Comparison of ENCODE assay signal across 18 cellular contexts in genomic region chr11:112593440-112593839, GRCh38.
DNase-seq lines count a peak whose midpoint lies in the region; ATAC-seq, FAIRE-seq and TF ChIP-seq lines count a peak whose summit lies in the region.
"Had no signal": no experiment of that assay in that cellular context is flagged by ENCODE, and none has a peak within 500 bp of the region (broad histone marks: within the 10 kb centered on the region; RNA-seq: fewer than 3 reads in every experiment).

No MANE protein-coding gene starts in this region.

- no peaks in the 10 kb centered on the region for H3K9me3 Mint-ChIP-seq in immature natural killer cell
- H3K9me3 Mint-ChIP-seq: CD4-positive, alpha-beta T cell; HFFc6 had no signal

- H3K4me1 ChIP-seq in pancreas, result no peaks in the 10 kb centered on the region

- TF ChIP-seq CTCF in pancreas (IDR thresholded peaks at IDR 0.05), result no peak

- H3K27ac ChIP-seq in pancreas, result no peak overlapping the region

- peaks cover 0 to 1% of the 10 kb centered on the region in 2 donors for H3K4me1 Mint-ChIP-seq in immature natural killer cell
- H3K4me1 Mint-ChIP-seq: B cell had no signal

- H3K27me3 Mint-ChIP-seq in immature natural killer cell (ENCODE audit: low read depth in 3 of 3), result peaks cover 0 to 8% (median 3%) of the 10 kb centered on the region in 3 donors
- H3K27me3 Mint-ChIP-seq: CD4-positive, alpha-beta T cell had no signal

- H3K4me3 Mint-ChIP-seq in immature natural killer cell, result no peak overlapping the region
- H3K4me3 Mint-ChIP-seq: B cell; CD4-positive, alpha-beta T cell; HFFc6 had no signal

- intact Hi-C loops in pancreas (cut with DNase I), result loop anchor here in 1 of 3 donors (10.0 kb wide), 1 partner anchor 691 kb away; no protein-coding TSS in a partner anchor

- WGBS in pancreas, 2 donors, result 81 to 84% methylated on average over 2 of the region's 2 CpGs

- ATAC-seq in GM19351 (IDR thresholded peaks at IDR 0.05; ENCODE audit: unreplicated experiment) (peak; percentile 78), HG02870 (IDR thresholded peaks at IDR 0.05; ENCODE audit: unreplicated experiment) (peak; percentile 82), left lobe of liver (no peak), pancreas (no peak), HG03175 (IDR thresholded peaks at IDR 0.05; ENCODE audit: unreplicated experiment) (no peak)
- ATAC-seq: K562 had no signal

- H3K27me3 ChIP-seq in pancreas, result no peaks in the 10 kb centered on the region

- FAIRE-seq in GM12892 (lab: Jason Lieb, UNC) (peak; percentile 63), pancreas (lab: Jason Lieb, UNC) (no peak)
- FAIRE-seq: A204.1, K562 had no signal

- no peak overlapping the region for H3K27ac Mint-ChIP-seq in immature natural killer cell
- H3K27ac Mint-ChIP-seq: B cell; CD4-positive, alpha-beta T cell; HFFc6 had no signal

- H3K9me3 ChIP-seq in pancreas, result no peaks in the 10 kb centered on the region

- no peak overlapping the region for H3K4me3 ChIP-seq in pancreas
- H3K4me3 ChIP-seq: K562 had no signal

- H3K36me3 ChIP-seq in pancreas, result no peaks in the 10 kb centered on the region

- no peak for TF ChIP-seq POLR2A in GM12892 (IDR thresholded peaks at IDR 0.05; ENCODE audit: low read depth, low read length)

- DNase-seq in GM12892 (ENCODE audit: insufficient read length), result no peak
- DNase-seq in left lobe of liver (ENCODE audit: low spot score), result no peak
- no peak for DNase-seq in immature natural killer cell
- DNase-seq in pancreas, result no peak
- DNase-seq: C1 segment of cervical spinal cord; Calu3; CD4-positive, alpha-beta T cell; DMS 273 treated with DMSO at 0.1 percent for 48 hours; DMS79; HCEC 1CT; HFFc6; Karpas-422 had no signal

- no peaks in the 10 kb centered on the region for H3K36me3 Mint-ChIP-seq in immature natural killer cell

Comparison
In these comparisons a context has a peak if more than half of its experiments do, and no peak if none do; other contexts are left out.
1. ATAC-seq: peak in GM19351 (single experiment) and HG02870 (single experiment); none in left lobe of liver (single experiment), pancreas (0 of 4) and HG03175 (single experiment).